ENCODE assay signal across 9 cellular contexts in genomic region chr16:2206420-2206779, GRCh38. TPM values are rescaled to one million over a fixed set of nuclear protein-coding genes. Genes with fewer than 3 reads are reported as not detected.
DNase-seq lines count a peak whose midpoint lies in the region; ATAC-seq, FAIRE-seq and TF ChIP-seq lines count a peak whose summit lies in the region.
"Had no signal": no experiment of that assay in that cellular context is flagged by ENCODE, and none has a peak within 500 bp of the region (broad histone marks: within the 10 kb centered on the region; RNA-seq: fewer than 3 reads in every experiment).

No MANE protein-coding gene starts in this region.

- peak overlapping the region; percentile 63 for H3K27ac Mint-ChIP-seq in MCF 10A (ENCODE audit: low read depth, unreplicated experiment)

- DNase-seq in A549 (ENCODE audit: low read depth in 1 of 2, low spot score in 1 of 2) (no peak), HFF-Myc (ENCODE audit: extremely low read depth, low read depth) (no peak), MCF 10A (ENCODE audit: unreplicated experiment) (no peak), adrenal gland (no peak), head of caudate nucleus (no peak), HCEC 1CT (no peak), retina (no peak)
- DNase-seq: NCI-H1930 had no signal

- TF ChIP-seq CTCF in A549 (IDR thresholded peaks at IDR 0.05) (no peak), HFF-Myc (IDR thresholded peaks at IDR 0.05; ENCODE audit: low read depth, low read length, missing control alignments) (no peak), MCF 10A (IDR thresholded peaks at IDR 0.05; ENCODE audit: unreplicated experiment) (no peak), adrenal gland (IDR thresholded peaks at IDR 0.05) (no peak)

- POLR2A ChIA-PET in A549 (lab: Yijun Ruan, JAX) (interaction anchor here (0.9 to 3.0 kb wide), 3 partner anchors 9 to 51 kb away, joined by 4 to 31 read pairs (median 16); partner anchors contain the start of genes ECI1, PGP and TRAF7), MCF 10A (lab: Yijun Ruan, JAX) (interaction anchor here (1.1 to 4.0 kb wide), 8 partner anchors 8 to 51 kb away, joined by 3 to 27 read pairs (median 8); partner anchors contain the start of genes ECI1, PGP and TRAF7)

- H3K9me3 ChIP-seq in A549 = no peaks in the 10 kb centered on the region
- H3K9me3 ChIP-seq in mucosa of rectum (ENCODE audit: control insufficient read depth in 2 of 2, low read length in 2 of 2) = no peaks in the 10 kb centered on the region
- H3K9me3 ChIP-seq in adrenal gland (replicated peaks in 1 of 3) = no peaks in the 10 kb centered on the region

- peak overlapping the region; percentile 83 for H3K4me3 ChIP-seq in A549
- peak overlapping the region; percentile 84 for H3K4me3 ChIP-seq in HFF-Myc (replicated peaks; ENCODE audit: low read depth, low read length)
- H3K4me3 ChIP-seq in mucosa of rectum (ENCODE audit: low read length in 2 of 2) = peak overlapping the region; percentile 90 to 100
- peak overlapping the region in 2 of 4 donors; percentile 76 to 85 for H3K4me3 ChIP-seq in adrenal gland

- H3K4me3 Mint-ChIP-seq in MCF 10A (ENCODE audit: unreplicated experiment) = peak overlapping the region; percentile 68

- H3K36me3 Mint-ChIP-seq in MCF 10A (ENCODE audit: insufficient read depth, unreplicated experiment) = peaks cover 33% of the 10 kb centered on the region

- TF ChIP-seq EP300 in A549 (IDR thresholded peaks at IDR 0.05) = no peak

- peak overlapping the region; percentile 97 to 98 for H3K27ac ChIP-seq in A549
- no peak overlapping the region for H3K27ac ChIP-seq in mucosa of rectum (ENCODE audit: low read depth in 2 of 2, low read length in 2 of 2)
- H3K27ac ChIP-seq in adrenal gland = peak overlapping the region in 2 of 5 donors; percentile 98 to 99

- WGBS in A549 (ENCODE audit: missing lambda C conversion rate) = 89% methylated on average over 13 of the region's 18 CpGs
- WGBS in adrenal gland, 4 donors = 70 to 83% (median 75%) methylated on average over 18 of the region's 18 CpGs

- TF ChIP-seq POLR2A in A549 (IDR thresholded peaks at IDR 0.05; ENCODE audit: low read length) (no peak), adrenal gland (IDR thresholded peaks at IDR 0.05) (no peak)

- no TSS peak for BruUV-seq in MCF 10A (replicated peaks; lab: Mats Ljungman, UMichigan)

- peaks cover 15% of the 10 kb centered on the region for H3K4me1 Mint-ChIP-seq in MCF 10A (ENCODE audit: insufficient read depth, unreplicated experiment)

- no peaks in the 10 kb centered on the region for H3K27me3 Mint-ChIP-seq in MCF 10A (ENCODE audit: insufficient read depth, unreplicated experiment)

- H3K9ac ChIP-seq in mucosa of rectum (ENCODE audit: low read depth in 1 of 2, low read length in 2 of 2) = peak overlapping the region in 1 of 2 donors; percentile 97

- no peak for TF ChIP-seq RAD21 in A549 (conservative IDR thresholded peaks at IDR 0.05 in 1 of 2, IDR thresholded peaks at IDR 0.05 in 1 of 2)

- H3K27me3 ChIP-seq in mucosa of rectum (ENCODE audit: control insufficient read depth in 2 of 2, insufficient read depth in 2 of 2, low read length in 2 of 2) (no peaks in the 10 kb centered on the region), adrenal gland (no peaks in the 10 kb centered on the region)

- intact Hi-C loops in MCF 10A (cut with micrococcal nuclease) (no loop called here), adrenal gland (cut with DNase I) (no loop called here), head of caudate nucleus (cut with DNase I) (no loop called here)

- H3K36me3 ChIP-seq in mucosa of rectum (ENCODE audit: control insufficient read depth in 2 of 2, insufficient read depth in 2 of 2, low read length in 2 of 2) (peaks cover 11 to 17% of the 10 kb centered on the region in 2 donors), adrenal gland (replicated peaks in 1 of 2) (peaks cover 0 to 35% of the 10 kb centered on the region in 2 donors)

- no peak for ATAC-seq in A549

- H3K9me3 Mint-ChIP-seq in MCF 10A (ENCODE audit: unreplicated experiment) = no peaks in the 10 kb centered on the region

- CTCF ChIA-PET in A549 (lab: Yijun Ruan, JAX) = interaction anchor here (1.0 to 4.8 kb wide), 5 partner anchors 8 to 294 kb away, joined by 3 to 28 read pairs (median 3); partner anchors contain the start of genes ECI1 and PGP
- CTCF ChIA-PET in MCF 10A (lab: Yijun Ruan, JAX) = interaction anchor here (0.5 to 1.3 kb wide), 4 partner anchors 46 to 309 kb away, joined by 3 to 4 read pairs (median 3); no protein-coding TSS in a partner anchor

- H3K4me1 ChIP-seq in A549 (peaks cover 14% of the 10 kb centered on the region; the same call in 2 of the 3 replicates), mucosa of rectum (ENCODE audit: control insufficient read depth in 2 of 2, insufficient read depth in 2 of 2, low read length in 2 of 2) (peaks cover 12 to 13% of the 10 kb centered on the region in 2 donors), adrenal gland (replicated peaks in 1 of 2) (peaks cover 5 to 17% of the 10 kb centered on the region in 2 donors)

- peak overlapping the region; percentile 99 for H3K4me2 ChIP-seq in A549

- FAIRE-seq in A549 (lab: Jason Lieb, UNC) = no peak

TF ChIP-seq in A549, 52 proteins besides CTCF, POLR2A, EP300 and RAD21:
- no peak for TF ChIP-seq USF2 (IDR thresholded peaks at IDR 0.05)
- TF ChIP-seq E2F6 (IDR thresholded peaks at IDR 0.05; ENCODE audit: borderline replicate concordance, low read depth) = no peak

RNA-seq across cellular contexts. Expression of gene MLST8, which starts 1.1 kb away (rescaled TPM):
- 46.8 and 49.5 TPM in 2 replicates for polyA plus RNA-seq in A549 (2011; rRNA removed)
- polyA plus RNA-seq in A549 (2012; cell fraction: cytosol; rRNA removed) = 104 and 110 TPM in 2 replicates
- polyA plus RNA-seq in A549 (2012; cell fraction: nucleus; rRNA removed) = 151 and 193 TPM in 2 replicates
- 48.4 to 53.9 TPM (median 50.4 TPM) in 3 replicates for polyA plus RNA-seq in A549 (2017; fragmentation: RNase III; extraction: RNeasy Plus Mini Kit Qiagen cat#74134 plus additional on column Dnase treatment)
- polyA minus RNA-seq in A549 (2011; rRNA and poly(A)+ RNA removed) = 56.8 and 69.3 TPM in 2 replicates
- total RNA-seq in MCF 10A (2022) = 63.4 and 87.6 TPM in 2 replicates
- total RNA-seq in adrenal gland = 100 to 1,000 TPM in 1 of 8 donors, 10 to 100 TPM in 7; 33.9 to 116 (median 57.2) TPM
- 10 to 100 TPM; 21.9 to 96.3 (median 69.1) TPM for polyA plus RNA-seq in adrenal gland

RNA-seq across cellular contexts. Expression of gene BRICD5, which starts 4.3 kb away (rescaled TPM):
- polyA plus RNA-seq in A549 (2011; rRNA removed) (2.0 and 3.1 TPM in 2 replicates), A549 (2017; fragmentation: RNase III; extraction: RNeasy Plus Mini Kit Qiagen cat#74134 plus additional on column Dnase treatment) (7.4 to 11.6 TPM (median 9.1 TPM) in 3 replicates), adrenal gland (10 to 100 TPM in 1 of 3 donors, 1 to 10 TPM in 1, under 1 TPM in 1; 0.60 to 57.4 (median 8.9) TPM)
- 6.3 TPM in 2 replicates for polyA plus RNA-seq in A549 (2012; cell fraction: cytosol; rRNA removed)
- 65.9 and 71.3 TPM in 2 replicates for polyA plus RNA-seq in A549 (2012; cell fraction: nucleus; rRNA removed)
- 0.54 and 1.9 TPM in 2 replicates for polyA minus RNA-seq in A549 (2011; rRNA and poly(A)+ RNA removed)
- total RNA-seq in MCF 10A (2022) (4.6 and 5.2 TPM in 2 replicates), adrenal gland (1 to 10 TPM in 6 of 8 donors, under 1 TPM in 2; 0.36 to 6.4 (median 2.7) TPM)

RNA-seq across cellular contexts. Expression of gene PGP, which starts 8.2 kb away (rescaled TPM):
- polyA plus RNA-seq in A549 (2011; rRNA removed) (13.9 and 15.0 TPM in 2 replicates), A549 (2017; fragmentation: RNase III; extraction: RNeasy Plus Mini Kit Qiagen cat#74134 plus additional on column Dnase treatment) (27.7 to 33.7 TPM (median 31.9 TPM) in 3 replicates), adrenal gland (10 to 100 TPM in 2 of 3 donors, 1 to 10 TPM in 1; 8.4 to 20.4 (median 12.8) TPM)
- 37.0 and 52.9 TPM in 2 replicates for polyA plus RNA-seq in A549 (2012; cell fraction: cytosol; rRNA removed)
- polyA plus RNA-seq in A549 (2012; cell fraction: nucleus; rRNA removed) = 67.6 and 101 TPM in 2 replicates
- 7.6 TPM in 2 replicates for polyA minus RNA-seq in A549 (2011; rRNA and poly(A)+ RNA removed)
- total RNA-seq in MCF 10A (2022) (11.3 and 12.0 TPM in 2 replicates), adrenal gland (10 to 100 TPM in 5 of 8 donors, 1 to 10 TPM in 3; 8.3 to 24.1 (median 12.6) TPM)

RNA-seq across cellular contexts. Expression of gene CASKIN1, which starts 10.0 kb away (rescaled TPM):
- polyA plus RNA-seq in A549 (2011; rRNA removed) = 0.13 and 0.27 TPM in 2 replicates
- 0.75 and 1.2 TPM in 2 replicates for polyA plus RNA-seq in A549 (2012; cell fraction: cytosol; rRNA removed)
- 4.4 and 5.5 TPM in 2 replicates for polyA plus RNA-seq in A549 (2012; cell fraction: nucleus; rRNA removed)
- 0.72 to 1.0 TPM (median 0.87 TPM) in 3 replicates for polyA plus RNA-seq in A549 (2017; fragmentation: RNase III; extraction: RNeasy Plus Mini Kit Qiagen cat#74134 plus additional on column Dnase treatment)
- 0.58 and 0.95 TPM in 2 replicates for polyA minus RNA-seq in A549 (2011; rRNA and poly(A)+ RNA removed)
- 0.10 and 0.14 TPM in 2 replicates for total RNA-seq in MCF 10A (2022)
- 1 to 10 TPM in 2 of 8 donors, under 1 TPM in 4, not detected in 2; 0.06 to 2.7 (median 0.62) TPM for total RNA-seq in adrenal gland
- polyA plus RNA-seq in adrenal gland = 1 to 10 TPM in 2 of 3 donors, not detected in 1; 1.4 to 5.2 TPM

RNA-seq across cellular contexts. Expression of gene E4F1, which starts 17.0 kb away (rescaled TPM):
- polyA plus RNA-seq in A549 (2011; rRNA removed) (10.4 and 11.0 TPM in 2 replicates), A549 (2017; fragmentation: RNase III; extraction: RNeasy Plus Mini Kit Qiagen cat#74134 plus additional on column Dnase treatment) (22.0 to 24.4 TPM (median 23.3 TPM) in 3 replicates), adrenal gland (100 to 1,000 TPM in 1 of 3 donors, 10 to 100 TPM in 1, 1 to 10 TPM in 1; 2.9 to 121 (median 80.0) TPM)
- polyA plus RNA-seq in A549 (2012; cell fraction: cytosol; rRNA removed) = 39.5 and 43.4 TPM in 2 replicates
- polyA plus RNA-seq in A549 (2012; cell fraction: nucleus; rRNA removed) = 164 and 278 TPM in 2 replicates
- 7.4 and 9.8 TPM in 2 replicates for polyA minus RNA-seq in A549 (2011; rRNA and poly(A)+ RNA removed)
- total RNA-seq in MCF 10A (2022) (26.2 and 28.4 TPM in 2 replicates), adrenal gland (10 to 100 TPM; 18.6 to 37.4 (median 27.1) TPM)

Comparison
In these comparisons a context has a peak if more than half of its experiments do, and no peak if none do; other contexts are left out.
1. H3K27ac ChIP-seq: peak in A549 (2 of 2); none in mucosa of rectum (0 of 2).